ENCODE assay signal across 23 cellular contexts in genomic region chr18:34364699-34365098, GRCh38.
"Had no signal": no experiment of that assay in that cellular context is flagged by ENCODE, and none has a peak within 500 bp of the region (broad histone marks: within the 10 kb centered on the region; RNA-seq: fewer than 3 reads in every experiment).

No MANE protein-coding gene starts in this region.

- H3K36me3 ChIP-seq: pancreas, spleen, tibial artery, upper lobe of left lung, uterus had no signal

- H3K27ac ChIP-seq: foreskin keratinocyte, pancreas, psoas muscle, spleen, tibial artery, upper lobe of left lung, uterus had no signal

- H3K27me3 ChIP-seq: foreskin keratinocyte, pancreas, spleen, tibial artery, upper lobe of left lung, uterus had no signal

- ATAC-seq: foreskin keratinocyte; left colon; left ventricle myocardium superior; psoas muscle; sciatic nerve; stimulated activated memory B cell treated with anti-CD40 and anti-IgM and Interleukin-4, amounts not matched to agents 10 μg/mL and 1 μg/mL and 100 μg/mL, for 72 hours had no signal

- DNase-seq: dermis blood vessel endothelial cell; erythroblast; foreskin keratinocyte; head of caudate nucleus; hippocampal formation; left colon; left ventricle myocardium superior; mesendoderm; naive B cell; occipital lobe; pancreas; psoas muscle; retina; spleen; stimulated activated CD4-positive, alpha-beta T cell treated with anti-CD3 and anti-CD28 coated beads, Interleukin-15, amount 100 ng/mL, for 24 hours; stimulated activated CD4-positive, alpha-beta T cell treated with anti-CD3 and anti-CD28 coated beads, Interleukin-1b, Interleukin-23, amount 100 ng/mL, for 48 hours; stimulated activated CD4-positive, alpha-beta T cell treated with anti-CD3 and anti-CD28 coated beads, Interleukin-4, amount 100 ng/mL, for 24 hours; tibial artery; upper lobe of left lung; uterus had no signal

- H3K4me1 ChIP-seq: foreskin keratinocyte, pancreas, psoas muscle, spleen, tibial artery, upper lobe of left lung, uterus had no signal

- FAIRE-seq: endothelial cell of umbilical vein, pancreas had no signal

- H3K9me3 ChIP-seq: pancreas, psoas muscle, spleen, tibial artery, upper lobe of left lung, uterus had no signal

- H3K4me3 ChIP-seq: pancreas, psoas muscle, spleen, tibial artery, upper lobe of left lung, uterus had no signal
